14 cellular contexts compared by ENCODE assay signal in genomic region chr3:182925944-182926337, GRCh38. TPM values are rescaled to one million over a fixed set of nuclear protein-coding genes. Genes with fewer than 3 reads are reported as not detected.
DNase-seq lines count a peak whose midpoint lies in the region; ATAC-seq and TF ChIP-seq lines count a peak whose summit lies in the region.
"Had no signal": no experiment of that assay in that cellular context is flagged by ENCODE, and none has a peak within 500 bp of the region (broad histone marks: within the 10 kb centered on the region; RNA-seq: fewer than 3 reads in every experiment).

No MANE protein-coding gene starts in this region.

- ATAC-seq in GM19023 (IDR thresholded peaks at IDR 0.05; ENCODE audit: unreplicated experiment) (peak; percentile 7), GM21717 (IDR thresholded peaks at IDR 0.05; ENCODE audit: unreplicated experiment) (peak; percentile 40), HG03432 (IDR thresholded peaks at IDR 0.05; ENCODE audit: unreplicated experiment) (peak; percentile 36), foreskin keratinocyte (peak; percentile 28), HG03280 (IDR thresholded peaks at IDR 0.05; ENCODE audit: unreplicated experiment) (no peak)
- ATAC-seq: effector memory CD8-positive, alpha-beta T cell; stimulated activated effector memory CD8-positive, alpha-beta T cell treated with anti-CD3 and anti-CD28 coated beads, Interleukin-12 subunit alpha, Interleukin-12 subunit beta, amount 100 ng/mL, for 72 hours had no signal

- no peak for DNase-seq in foreskin keratinocyte
- no peak for DNase-seq in activated CD4-positive, alpha-beta T cell treated with anti-CD3 and anti-CD28 coated beads, Interleukin-2, amount 50 U/mL, for 4 hours
- no peak for DNase-seq in amygdala (lab: John Stamatoyannopoulos, UW)
- DNase-seq in DMS153 (lab: John Stamatoyannopoulos, UW) = no peak
- DNase-seq: CD4-positive, alpha-beta T cell; effector memory CD8-positive, alpha-beta T cell; pancreas; stimulated activated CD4-positive, alpha-beta T cell treated with anti-CD3 and anti-CD28 coated beads, Interleukin-1b, Interleukin-23, amount 100 ng/mL, for 48 hours had no signal

- H3K27me3 ChIP-seq in foreskin keratinocyte = no peaks in the 10 kb centered on the region
- H3K27me3 ChIP-seq: pancreas had no signal

- no peaks in the 10 kb centered on the region for H3K4me1 ChIP-seq in foreskin keratinocyte

- no peak for TF ChIP-seq CTCF in foreskin keratinocyte (conservative IDR thresholded peaks at IDR 0.05)

- no peak overlapping the region for H3K27ac ChIP-seq in foreskin keratinocyte
- H3K27ac ChIP-seq: pancreas, VCaP had no signal

RNA-seq across cellular contexts. Expression of gene DCUN1D1, which starts 54.4 kb away (rescaled TPM):
- 28.7 and 30.9 TPM in 2 replicates for total RNA-seq in foreskin keratinocyte
- 7.6 and 9.0 TPM in 2 replicates for polyA plus RNA-seq in foreskin keratinocyte
